ENCODE assay signal across 11 cellular contexts in the genomic region with DNA sequence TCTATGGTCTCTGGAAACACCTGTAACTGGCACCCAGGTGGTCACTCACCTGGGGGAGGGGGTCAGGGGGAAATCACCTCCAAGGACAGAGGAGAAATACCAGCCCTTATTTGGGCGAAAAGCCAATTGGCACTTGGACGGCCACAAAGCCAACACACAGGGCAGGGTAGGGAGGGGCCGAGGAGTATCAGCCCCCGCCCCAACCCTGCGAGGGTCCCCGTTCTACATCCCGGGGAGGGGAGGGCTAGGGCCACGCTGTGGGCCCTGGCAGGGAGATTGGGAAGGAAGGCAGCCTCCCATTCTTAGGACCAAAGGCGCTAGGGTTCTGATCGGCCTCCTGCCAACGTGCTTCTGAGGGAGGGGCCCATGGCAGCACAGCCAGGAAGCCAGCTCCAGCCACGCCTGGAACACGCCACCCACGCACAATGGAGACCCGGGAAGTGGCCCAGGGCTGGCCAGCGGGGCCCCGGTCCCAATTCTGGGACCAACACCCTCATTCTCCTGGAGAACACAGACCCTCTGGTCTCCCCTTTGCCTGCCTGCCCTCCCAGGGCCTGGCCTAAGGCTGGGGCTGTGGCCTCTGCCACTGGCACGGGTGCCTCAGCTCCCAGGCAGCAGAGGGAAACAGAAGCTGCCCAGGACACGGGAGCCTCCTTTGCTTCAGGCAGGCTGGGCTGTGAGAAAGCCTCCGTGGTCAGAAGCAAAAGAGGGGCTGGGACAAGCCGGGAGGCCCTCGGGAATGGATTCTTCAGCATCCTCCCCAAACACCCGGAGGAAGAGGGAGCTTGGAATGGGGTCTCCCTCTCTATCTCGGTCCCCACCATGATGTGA. TPM values are rescaled to one million over a fixed set of nuclear protein-coding genes. Genes with fewer than 3 reads are reported as not detected.
DNase-seq lines count a peak whose midpoint lies in the region; ATAC-seq, FAIRE-seq and TF ChIP-seq lines count a peak whose summit lies in the region.
"Had no signal": no experiment of that assay in that cellular context is flagged by ENCODE, and none has a peak within 500 bp of the region (broad histone marks: within the 10 kb centered on the region; RNA-seq: fewer than 3 reads in every experiment).

No MANE protein-coding gene starts in this region.

- H3K9me3 ChIP-seq in BLaER1: no peaks in the 10 kb centered on the region
- no peaks in the 10 kb centered on the region for H3K9me3 ChIP-seq in pancreas

- peaks cover 64% of the 10 kb centered on the region for H3K36me3 ChIP-seq in BLaER1
- H3K36me3 ChIP-seq in pancreas: peaks cover 0 to 8% (median 3%) of the 10 kb centered on the region in 3 donors

- intact Hi-C loops in Right ventricle myocardium inferior (cut with DNase I): loop anchor here (5.0 kb wide), 1 partner anchor 97 kb away; no protein-coding TSS in a partner anchor
- intact Hi-C loops in pancreas (cut with DNase I): loop anchor here in 2 of 3 donors (5.0 to 10.0 kb wide), 3 partner anchors 133 to 260 kb away; no protein-coding TSS in a partner anchor

- DNase-seq in WTC11 (ENCODE audit: low spot score): no peak
- peak; percentile 75 for DNase-seq in Right ventricle myocardium inferior (ENCODE audit: missing footprints)
- peak; percentile 44 to 82 (median 67) for DNase-seq in pancreas
- no peak for DNase-seq in epidermal melanocyte (ENCODE audit: insufficient read length, low spot score)
- DNase-seq: stimulated activated naive CD8-positive, alpha-beta T cell treated with anti-CD3 and anti-CD28 coated beads, Interleukin-15, Interleukin-2, amounts not matched to agents 100 U/mL and 50 U/mL, for 24 hours had no signal

- H3K4me3 ChIP-seq in BLaER1: no peak overlapping the region
- peak overlapping the region in 1 of 4 donors; percentile 10 for H3K4me3 ChIP-seq in pancreas

- no peaks in the 10 kb centered on the region for H3K27me3 Mint-ChIP-seq in WTC11 (ENCODE audit: low read depth)

- CTCF ChIA-PET in WTC11 (lab: Charles Lee): interaction anchor here (1.1 to 1.4 kb wide), 2 partner anchors 63 to 96 kb away, joined by 3 to 14 read pairs; no protein-coding TSS in a partner anchor

- POLR2A ChIA-PET in WTC11 (lab: Charles Lee): interaction anchor here (1.1 kb wide), 1 partner anchor 9 kb away, joined by 3 read pairs; no protein-coding TSS in a partner anchor

- TF ChIP-seq CTCF in WTC11 (IDR thresholded peaks at IDR 0.05): no peak
- TF ChIP-seq CTCF in pancreas (IDR thresholded peaks at IDR 0.05): no peak

- H3K36me3 Mint-ChIP-seq in WTC11: peaks cover 7% of the 10 kb centered on the region; the same call in 1 of the 2 replicates

- H3K9me3 Mint-ChIP-seq in WTC11: no peaks in the 10 kb centered on the region

- 15 to 27% methylated on average over 23 to 24 of the region's 24 CpGs for WGBS in pancreas, 2 donors

- H3K4me3 Mint-ChIP-seq in WTC11: no peak overlapping the region

- peak overlapping the region; percentile 31; the same call in 1 of the 2 replicates for H3K27ac Mint-ChIP-seq in WTC11

- H3K27ac ChIP-seq in BLaER1: 0 out of 2 replicates have a peak overlapping the region, but pooled peaks have one; percentile 22
- H3K27ac ChIP-seq in pancreas: peak overlapping the region; percentile 4 to 66 (median 45)
- H3K27ac ChIP-seq: C4-2B, epithelial cell of prostate had no signal

- H3K9ac ChIP-seq in BLaER1: 0 out of 2 replicates have a peak overlapping the region, but pooled peaks have one; percentile 29

- H4K20me1 ChIP-seq in BLaER1: peaks cover 98% of the 10 kb centered on the region

- H3K4me2 ChIP-seq in BLaER1: peak overlapping the region; percentile 28

- peaks cover 37% of the 10 kb centered on the region for H3K4me1 Mint-ChIP-seq in WTC11

- ATAC-seq in WTC11 (no peak), Right ventricle myocardium inferior (peak; percentile 6), pancreas (peak; percentile 44 to 71 (median 50)), GM19467 (IDR thresholded peaks at IDR 0.05; ENCODE audit: unreplicated experiment) (no peak), HG02885 (IDR thresholded peaks at IDR 0.05; ENCODE audit: poor library complexity, unreplicated experiment) (no peak), GM21515 (IDR thresholded peaks at IDR 0.05; ENCODE audit: unreplicated experiment) (no peak)
- ATAC-seq: stimulated activated naive CD8-positive, alpha-beta T cell treated with anti-CD3 and anti-CD28 coated beads, Interleukin-15, Interleukin-2, amounts not matched to agents 100 U/mL and 50 U/mL, for 24 hours had no signal

- FAIRE-seq in pancreas (lab: Jason Lieb, UNC): no peak

- H3K4me1 ChIP-seq in BLaER1 (peaks cover 84% of the 10 kb centered on the region), pancreas (peaks cover 12 to 14% (median 14%) of the 10 kb centered on the region in 3 donors)

- H3K27me3 ChIP-seq in BLaER1 (no peaks in the 10 kb centered on the region), pancreas (no peaks in the 10 kb centered on the region)

TF ChIP-seq in WTC11, 78 proteins besides CTCF, POLR2A, EP300 and RAD21 (continues in another document):
- TF ChIP-seq, protein P1, sequence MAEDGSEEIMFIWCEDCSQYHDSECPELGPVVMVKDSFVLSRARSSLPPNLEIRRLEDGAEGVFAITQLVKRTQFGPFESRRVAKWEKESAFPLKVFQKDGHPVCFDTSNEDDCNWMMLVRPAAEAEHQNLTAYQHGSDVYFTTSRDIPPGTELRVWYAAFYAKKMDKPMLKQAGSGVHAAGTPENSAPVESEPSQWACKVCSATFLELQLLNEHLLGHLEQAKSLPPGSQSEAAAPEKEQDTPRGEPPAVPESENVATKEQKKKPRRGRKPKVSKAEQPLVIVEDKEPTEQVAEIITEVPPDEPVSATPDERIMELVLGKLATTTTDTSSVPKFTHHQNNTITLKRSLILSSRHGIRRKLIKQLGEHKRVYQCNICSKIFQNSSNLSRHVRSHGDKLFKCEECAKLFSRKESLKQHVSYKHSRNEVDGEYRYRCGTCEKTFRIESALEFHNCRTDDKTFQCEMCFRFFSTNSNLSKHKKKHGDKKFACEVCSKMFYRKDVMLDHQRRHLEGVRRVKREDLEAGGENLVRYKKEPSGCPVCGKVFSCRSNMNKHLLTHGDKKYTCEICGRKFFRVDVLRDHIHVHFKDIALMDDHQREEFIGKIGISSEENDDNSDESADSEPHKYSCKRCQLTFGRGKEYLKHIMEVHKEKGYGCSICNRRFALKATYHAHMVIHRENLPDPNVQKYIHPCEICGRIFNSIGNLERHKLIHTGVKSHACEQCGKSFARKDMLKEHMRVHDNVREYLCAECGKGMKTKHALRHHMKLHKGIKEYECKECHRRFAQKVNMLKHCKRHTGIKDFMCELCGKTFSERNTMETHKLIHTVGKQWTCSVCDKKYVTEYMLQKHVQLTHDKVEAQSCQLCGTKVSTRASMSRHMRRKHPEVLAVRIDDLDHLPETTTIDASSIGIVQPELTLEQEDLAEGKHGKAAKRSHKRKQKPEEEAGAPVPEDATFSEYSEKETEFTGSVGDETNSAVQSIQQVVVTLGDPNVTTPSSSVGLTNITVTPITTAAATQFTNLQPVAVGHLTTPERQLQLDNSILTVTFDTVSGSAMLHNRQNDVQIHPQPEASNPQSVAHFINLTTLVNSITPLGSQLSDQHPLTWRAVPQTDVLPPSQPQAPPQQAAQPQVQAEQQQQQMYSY (CRISPR knock-in tag; IDR thresholded peaks at IDR 0.05): peak; percentile 94
- no peak for TF ChIP-seq NR3C1 (CRISPR knock-in tag; conservative IDR thresholded peaks at IDR 0.05; ENCODE audit: low read depth)
- peak; percentile 30; the same call in 1 of the 2 replicates for TF ChIP-seq ESRRA (CRISPR knock-in tag; IDR thresholded peaks at IDR 0.05; ENCODE audit: borderline replicate concordance)
- TF ChIP-seq, protein P2, sequence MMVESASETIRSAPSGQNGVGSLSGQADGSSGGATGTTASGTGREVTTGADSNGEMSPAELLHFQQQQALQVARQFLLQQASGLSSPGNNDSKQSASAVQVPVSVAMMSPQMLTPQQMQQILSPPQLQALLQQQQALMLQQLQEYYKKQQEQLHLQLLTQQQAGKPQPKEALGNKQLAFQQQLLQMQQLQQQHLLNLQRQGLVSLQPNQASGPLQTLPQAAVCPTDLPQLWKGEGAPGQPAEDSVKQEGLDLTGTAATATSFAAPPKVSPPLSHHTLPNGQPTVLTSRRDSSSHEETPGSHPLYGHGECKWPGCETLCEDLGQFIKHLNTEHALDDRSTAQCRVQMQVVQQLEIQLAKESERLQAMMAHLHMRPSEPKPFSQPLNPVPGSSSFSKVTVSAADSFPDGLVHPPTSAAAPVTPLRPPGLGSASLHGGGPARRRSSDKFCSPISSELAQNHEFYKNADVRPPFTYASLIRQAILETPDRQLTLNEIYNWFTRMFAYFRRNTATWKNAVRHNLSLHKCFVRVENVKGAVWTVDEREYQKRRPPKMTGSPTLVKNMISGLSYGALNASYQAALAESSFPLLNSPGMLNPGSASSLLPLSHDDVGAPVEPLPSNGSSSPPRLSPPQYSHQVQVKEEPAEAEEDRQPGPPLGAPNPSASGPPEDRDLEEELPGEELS (CRISPR knock-in tag; IDR thresholded peaks at IDR 0.05): no peak
- TF ChIP-seq SOX15 (CRISPR knock-in tag; IDR thresholded peaks at IDR 0.05): no peak
- TF ChIP-seq, protein P3, sequence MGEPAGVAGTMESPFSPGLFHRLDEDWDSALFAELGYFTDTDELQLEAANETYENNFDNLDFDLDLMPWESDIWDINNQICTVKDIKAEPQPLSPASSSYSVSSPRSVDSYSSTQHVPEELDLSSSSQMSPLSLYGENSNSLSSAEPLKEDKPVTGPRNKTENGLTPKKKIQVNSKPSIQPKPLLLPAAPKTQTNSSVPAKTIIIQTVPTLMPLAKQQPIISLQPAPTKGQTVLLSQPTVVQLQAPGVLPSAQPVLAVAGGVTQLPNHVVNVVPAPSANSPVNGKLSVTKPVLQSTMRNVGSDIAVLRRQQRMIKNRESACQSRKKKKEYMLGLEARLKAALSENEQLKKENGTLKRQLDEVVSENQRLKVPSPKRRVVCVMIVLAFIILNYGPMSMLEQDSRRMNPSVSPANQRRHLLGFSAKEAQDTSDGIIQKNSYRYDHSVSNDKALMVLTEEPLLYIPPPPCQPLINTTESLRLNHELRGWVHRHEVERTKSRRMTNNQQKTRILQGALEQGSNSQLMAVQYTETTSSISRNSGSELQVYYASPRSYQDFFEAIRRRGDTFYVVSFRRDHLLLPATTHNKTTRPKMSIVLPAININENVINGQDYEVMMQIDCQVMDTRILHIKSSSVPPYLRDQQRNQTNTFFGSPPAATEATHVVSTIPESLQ (CRISPR knock-in tag; IDR thresholded peaks at IDR 0.05): no peak

RNA-seq across cellular contexts. Expression of a gene that starts 7.4 kb away (rescaled TPM):
- total RNA-seq in WTC11 (2021): 21.5 to 27.0 TPM (median 23.8 TPM) in 3 replicates
- 39.3 TPM for total RNA-seq in Right ventricle myocardium inferior
- 10 to 100 TPM; 22.5 to 44.6 (median 29.2) TPM for total RNA-seq in pancreas
- polyA plus RNA-seq in pancreas: 10 to 100 TPM; 23.1 to 29.0 TPM

RNA-seq across cellular contexts. Expression of a gene that starts 20.7 kb away (rescaled TPM):
- total RNA-seq in WTC11 (2021): 10.4 to 11.2 TPM (median 10.6 TPM) in 3 replicates
- total RNA-seq in Right ventricle myocardium inferior: 19.7 TPM
- total RNA-seq in pancreas: 10 to 100 TPM in 1 of 6 donors, 1 to 10 TPM in 5; 4.2 to 11.0 (median 6.0) TPM
- polyA plus RNA-seq in pancreas: 1 to 10 TPM; 3.0 to 5.0 TPM

Comparison
In these comparisons a context has a peak if more than half of its experiments do, and no peak if none do; other contexts are left out.
1. ATAC-seq: peak in Right ventricle myocardium inferior (single experiment) and pancreas (4 of 4); none in WTC11 (single experiment), GM19467 (single experiment), HG02885 (single experiment) and GM21515 (single experiment).
2. DNase-seq: peak in Right ventricle myocardium inferior (single experiment) and pancreas (6 of 6); none in WTC11 (single experiment) and epidermal melanocyte (single experiment).